In the genomic region with DNA sequence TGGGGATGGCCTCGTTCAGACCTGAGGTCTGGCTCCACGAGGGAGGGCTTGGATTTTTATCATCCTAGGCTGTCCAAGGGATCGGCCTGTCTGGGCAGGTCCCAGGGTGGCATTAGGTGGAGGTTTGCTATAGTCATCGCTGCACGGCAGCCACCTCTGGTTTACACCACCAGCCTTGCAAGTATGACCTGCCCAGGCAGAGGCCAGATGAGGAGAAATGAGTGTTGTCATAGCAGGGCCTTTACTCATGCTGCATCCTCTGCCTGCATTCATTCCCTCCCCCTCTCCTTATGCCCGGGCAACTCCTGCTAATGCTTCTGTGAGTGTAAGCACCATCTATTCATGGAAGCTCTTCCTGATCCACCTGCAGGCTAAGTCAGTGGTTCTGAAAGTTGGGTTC, we compare ENCODE assay signal across 12 cellular contexts. TPM values are rescaled to one million over a fixed set of nuclear protein-coding genes. Genes with fewer than 3 reads are reported as not detected.
DNase-seq lines count a peak whose midpoint lies in the region; ATAC-seq and TF ChIP-seq lines count a peak whose summit lies in the region.
"Had no signal": no experiment of that assay in that cellular context is flagged by ENCODE, and none has a peak within 500 bp of the region (broad histone marks: within the 10 kb centered on the region; RNA-seq: fewer than 3 reads in every experiment).

No MANE protein-coding gene starts in this region.

- no peaks in the 10 kb centered on the region for H3K27me3 Mint-ChIP-seq in progenitor cell of endocrine pancreas

- CTCF ChIA-PET in RWPE1 (lab: Yijun Ruan, JAX) = interaction anchor here (1.0 to 1.1 kb wide), 3 partner anchors 19 to 25 kb away, joined by 3 to 4 read pairs (median 4); no protein-coding TSS in a partner anchor

- H3K27ac ChIP-seq in RWPE1 (peak overlapping the region; percentile 95), esophagus squamous epithelium (peak overlapping the region; percentile 93 to 99 (median 98))
- H3K27ac ChIP-seq: VCaP had no signal

- ATAC-seq in HG03521 (IDR thresholded peaks at IDR 0.05; ENCODE audit: unreplicated experiment) = no peak

- peaks cover 51% of the 10 kb centered on the region for H3K4me1 Mint-ChIP-seq in progenitor cell of endocrine pancreas (ENCODE audit: low read depth)

- DNase-seq in Ammon's horn (ENCODE audit: low spot score) = peak; percentile 65
- peak; percentile 98 for DNase-seq in RWPE1 (ENCODE audit: low spot score)
- no peak for DNase-seq in esophagus squamous epithelium (lab: John Stamatoyannopoulos, UW)
- DNase-seq in progenitor cell of endocrine pancreas (ENCODE audit: low spot score, unreplicated experiment) = no peak
- DNase-seq in SKM-1 treated with dmso at 0.1 percent for 144 hours (lab: John Stamatoyannopoulos, UW; ENCODE audit: unreplicated experiment) = no peak
- DNase-seq in H4 (ENCODE audit: low spot score) = no peak
- no peak for DNase-seq in NK-92 treated with Interleukin-12 subunit alpha and Interleukin-12 subunit beta, amount 100 ng/mL, for 24 hours (lab: John Stamatoyannopoulos, UW)
- DNase-seq: activated naive CD4-positive, alpha-beta T cell treated with Interleukin-2 at 50 U/mL for 16 hours; COR-L47; NCI-H2171 treated with DMSO at 0.1 percent for 48 hours had no signal

- peaks cover 0 to 5% (median 0%) of the 10 kb centered on the region in 3 donors for H3K36me3 ChIP-seq in esophagus squamous epithelium

- H3K27ac Mint-ChIP-seq in progenitor cell of endocrine pancreas = peak overlapping the region; percentile 73

- POLR2A ChIA-PET in RWPE1 (lab: Yijun Ruan, JAX; ENCODE audit: low non-redundant PET) = interaction anchor here (0.7 to 1.3 kb wide), 3 partner anchors 19 to 531 kb away, joined by 7 to 17 read pairs (median 13); no protein-coding TSS in a partner anchor

- H3K4me3 ChIP-seq in esophagus squamous epithelium = no peak overlapping the region

- 31 to 36% methylated on average over 5 to 6 of the region's 6 CpGs for WGBS in esophagus squamous epithelium, 2 donors

- H3K4me1 ChIP-seq in esophagus squamous epithelium = peaks cover 75 to 98% (median 80%) of the 10 kb centered on the region in 3 donors

- no peaks in the 10 kb centered on the region for H3K27me3 ChIP-seq in esophagus squamous epithelium

- no peak for TF ChIP-seq POLR2A in esophagus squamous epithelium (IDR thresholded peaks at IDR 0.05)

- no peak for TF ChIP-seq CTCF in RWPE1 (conservative IDR thresholded peaks at IDR 0.05; ENCODE audit: low read depth)
- no peak for TF ChIP-seq CTCF in esophagus squamous epithelium (IDR thresholded peaks at IDR 0.05)
- TF ChIP-seq CTCF in progenitor cell of endocrine pancreas (IDR thresholded peaks at IDR 0.05; ENCODE audit: unreplicated experiment) = no peak

- intact Hi-C loops in esophagus squamous epithelium (cut with DNase I) = no loop called here

- H3K36me3 Mint-ChIP-seq in progenitor cell of endocrine pancreas (ENCODE audit: insufficient read depth) = peaks cover 8% of the 10 kb centered on the region

- no peak overlapping the region for H3K4me3 Mint-ChIP-seq in progenitor cell of endocrine pancreas (ENCODE audit: low read depth)

- no peaks in the 10 kb centered on the region for H3K9me3 Mint-ChIP-seq in progenitor cell of endocrine pancreas (ENCODE audit: low read depth)

- no peaks in the 10 kb centered on the region for H3K9me3 ChIP-seq in esophagus squamous epithelium

RNA-seq across cellular contexts. Expression of a gene that starts 15.3 kb away (rescaled TPM):
- total RNA-seq in esophagus squamous epithelium = 100 to 1,000 TPM in 3 of 4 donors, 10 to 100 TPM in 1; 76.5 to 205 (median 118) TPM
- 154 and 169 TPM in 2 replicates for total RNA-seq in progenitor cell of endocrine pancreas
- 18.8 and 26.6 TPM in 2 replicates for total RNA-seq in H4 (2014; rRNA removed; shearing (Covaris generic))

RNA-seq across cellular contexts. Expression of a gene that starts 43.1 kb away (rescaled TPM):
- total RNA-seq in esophagus squamous epithelium (1,000 to 10,000 TPM; 1,098 to 4,026 (median 2,484) TPM), progenitor cell of endocrine pancreas (1,941 and 2,072 TPM in 2 replicates)
- total RNA-seq in H4 (2014; rRNA removed; shearing (Covaris generic)) = 2,476 and 2,863 TPM in 2 replicates

Comparison
In these comparisons a context has a peak if more than half of its experiments do, and no peak if none do; other contexts are left out.
1. DNase-seq: peak in Ammon's horn (single experiment) and RWPE1 (single experiment); none in esophagus squamous epithelium (single experiment), progenitor cell of endocrine pancreas (single experiment), SKM-1 treated with dmso at 0.1 percent for 144 hours (single experiment), H4 (single experiment) and NK-92 treated with Interleukin-12 subunit alpha and Interleukin-12 subunit beta, amount 100 ng/mL, for 24 hours (single experiment).